In the genomic region with DNA sequence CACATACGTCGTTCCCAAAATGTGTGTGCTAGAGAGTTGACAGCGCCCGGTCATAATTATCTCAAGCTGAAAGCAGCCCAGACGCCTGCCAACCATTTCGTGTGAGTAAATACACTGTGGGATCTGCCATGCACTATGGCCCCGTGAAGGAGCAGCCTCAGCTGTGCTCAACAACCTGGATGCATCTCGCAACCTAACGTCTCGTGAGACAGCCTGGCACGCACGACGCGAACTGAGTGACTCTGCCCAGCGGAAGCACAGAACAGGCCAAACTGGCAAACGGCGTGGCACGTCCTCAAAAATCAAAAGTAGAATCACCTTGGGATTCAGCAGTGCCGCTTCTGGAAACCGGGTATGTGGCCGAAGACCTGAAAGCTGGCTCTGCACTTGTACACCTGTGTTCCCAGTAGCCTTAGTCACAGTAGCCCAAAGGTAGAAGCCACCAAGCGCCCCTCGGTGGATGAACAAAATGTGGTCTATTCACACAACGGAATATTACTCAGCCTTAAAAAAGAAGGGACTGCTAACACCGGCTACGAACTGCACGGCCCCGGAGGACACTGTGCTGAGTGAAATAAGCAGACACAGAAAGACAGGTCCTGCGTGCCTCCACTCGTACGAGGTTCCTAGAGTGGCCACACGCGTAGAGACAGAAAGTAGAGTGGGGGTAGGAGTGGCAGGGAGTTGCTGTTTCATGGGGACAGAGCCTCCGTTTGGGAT, we compare ENCODE assay signal across 27 cellular contexts.
"Had no signal": no experiment of that assay in that cellular context is flagged by ENCODE, and none has a peak within 500 bp of the region (broad histone marks: within the 10 kb centered on the region; RNA-seq: fewer than 3 reads in every experiment).

No MANE protein-coding gene starts in this region.

- H3K4me1 ChIP-seq: breast epithelium, pancreas, prostate gland had no signal

- H3K9me3 ChIP-seq: breast epithelium, pancreas, prostate gland had no signal

- ATAC-seq: left ventricle myocardium superior; pancreas; stimulated activated naive B cell treated with anti-CD40 and anti-IgM and Interleukin-4, amounts not matched to agents 10 μg/mL and 1 μg/mL and 100 μg/mL, for 72 hours had no signal

- H3K36me3 ChIP-seq: breast epithelium, esophagus squamous epithelium, pancreas, prostate gland, tibial nerve had no signal

- DNase-seq: activated CD4-positive, alpha-beta T cell treated with anti-CD3 and anti-CD28 coated beads for 48 hours; activated CD4-positive, alpha-beta T cell treated with anti-CD3 and anti-CD28 coated beads, Interleukin-2, amount 50 U/mL, for 48 hours; activated CD8-positive, alpha-beta memory T cell treated with anti-CD3 and anti-CD28 coated beads, Interleukin-2, amount 50 U/mL, for 4 hours; activated gamma-delta T cell; activated naive CD4-positive, alpha-beta T cell treated with anti-CD3 and anti-CD28 coated beads, Interleukin-2, amount 10 ng/mL, durations not matched to agents 7 days and 5 days; activated T-cell treated with anti-CD3 and anti-CD28 coated beads, Interleukin-2, amount 50 U/mL, for 1 hour; dermis blood vessel endothelial cell; effector CD8-positive, alpha-beta T cell; esophagus squamous epithelium; foreskin melanocyte; left ventricle myocardium superior; mammary epithelial cell; nucleus accumbens; retina; stimulated activated CD4-positive, alpha-beta T cell treated with anti-CD3 and anti-CD28 coated beads, Interleukin-1b, Interleukin-23, amount 100 ng/mL, for 48 hours; stimulated activated CD4-positive, alpha-beta T cell treated with anti-CD3 and anti-CD28 coated beads, Interleukin-4, amount 100 ng/mL, for 4 hours; stimulated activated CD8-positive, alpha-beta memory T cell treated with anti-CD3 and anti-CD28 coated beads, Interleukin-4, amount 100 ng/mL, for 48 hours; stimulated activated naive B cell treated with anti-CD40 and anti-IgM and Interleukin-4, amounts not matched to agents 10 μg/mL and 1 μg/mL and 100 μg/mL, for 72 hours had no signal

- H3K4me3 Mint-ChIP-seq: activated naive CD4-positive, alpha-beta T cell treated with anti-CD3 and anti-CD28 coated beads, Interleukin-2, amount 10 ng/mL, durations not matched to agents 7 days and 5 days; activated T-helper 1 cell treated with anti-CD3 and anti-CD28 coated beads, Interleukin-12 subunit alpha, Interleukin-12 subunit beta, Interleukin-2, Interleukin-4 antibody, amounts not matched to agents 30 ng/mL and 10 ng/mL and 1 ng/mL, durations not matched to agents 14 hours and 24 hours and 36 hours; central memory CD8-positive, alpha-beta T cell; stimulated activated naive B cell treated with anti-CD40 and anti-IgM and Interleukin-4, amounts not matched to agents 10 μg/mL and 1 μg/mL and 100 μg/mL, for 72 hours had no signal

- H3K27ac Mint-ChIP-seq: activated naive CD4-positive, alpha-beta T cell treated with anti-CD3 and anti-CD28 coated beads, Interleukin-2, amount 10 ng/mL, durations not matched to agents 7 days and 5 days; activated T-helper 1 cell treated with anti-CD3 and anti-CD28 coated beads, Interleukin-12 subunit alpha, Interleukin-12 subunit beta, Interleukin-2, Interleukin-4 antibody, amounts not matched to agents 30 ng/mL and 10 ng/mL and 1 ng/mL, durations not matched to agents 14 hours and 24 hours and 36 hours; stimulated activated naive B cell treated with anti-CD40 and anti-IgM and Interleukin-4, amounts not matched to agents 10 μg/mL and 1 μg/mL and 100 μg/mL, for 72 hours had no signal

- H3K27me3 ChIP-seq: breast epithelium, pancreas, tibial nerve had no signal

- H3K27ac ChIP-seq: breast epithelium, epithelial cell of prostate, esophagus squamous epithelium, pancreas, prostate gland, tibial nerve, VCaP had no signal

- H3K4me3 ChIP-seq: breast epithelium, esophagus squamous epithelium, pancreas, prostate gland, smooth muscle cell, tibial nerve had no signal

- H3K36me3 Mint-ChIP-seq: activated naive CD4-positive, alpha-beta T cell treated with anti-CD3 and anti-CD28 coated beads, Interleukin-2, amount 10 ng/mL, durations not matched to agents 7 days and 5 days had no signal
